8 cellular contexts compared by ENCODE assay signal in genomic region chrX:111244238-111244750, GRCh38. TPM values are rescaled to one million over a fixed set of nuclear protein-coding genes. Genes with fewer than 3 reads are reported as not detected.
DNase-seq lines count a peak whose midpoint lies in the region; ATAC-seq, FAIRE-seq and TF ChIP-seq lines count a peak whose summit lies in the region.

No MANE protein-coding gene starts in this region.

- no peaks in the 10 kb centered on the region for H3K9me3 ChIP-seq in kidney (ENCODE audit: control insufficient read depth in 1 of 2, low read length in 2 of 2)
- H3K9me3 ChIP-seq in naive thymus-derived CD4-positive, alpha-beta T cell (ENCODE audit: control insufficient read depth in 2 of 3, low read length in 3 of 3): no peaks in the 10 kb centered on the region

- H3K4me1 Mint-ChIP-seq in naive thymus-derived CD4-positive, alpha-beta T cell: no peaks in the 10 kb centered on the region

- H3K4me3 ChIP-seq in kidney (ENCODE audit: low read length in 2 of 2): no peak overlapping the region
- no peak overlapping the region for H3K4me3 ChIP-seq in naive thymus-derived CD4-positive, alpha-beta T cell (ENCODE audit: low read length)

- no peaks in the 10 kb centered on the region for H3K36me3 Mint-ChIP-seq in naive thymus-derived CD4-positive, alpha-beta T cell

- no peak overlapping the region for H3K4me3 Mint-ChIP-seq in naive thymus-derived CD4-positive, alpha-beta T cell

- no peak for FAIRE-seq in kidney (lab: Jason Lieb, UNC)

- ATAC-seq in GM19324 (IDR thresholded peaks at IDR 0.05; ENCODE audit: low FRiP score, unreplicated experiment): no peak
- ATAC-seq in naive thymus-derived CD4-positive, alpha-beta T cell: no peak

- no peak overlapping the region for H3K27ac Mint-ChIP-seq in naive thymus-derived CD4-positive, alpha-beta T cell

- intact Hi-C loops in kidney (cut with DNase I): no loop called here
- intact Hi-C loops in naive thymus-derived CD4-positive, alpha-beta T cell (cut with micrococcal nuclease): loop anchor here (1.0 to 10.0 kb wide), 4 partner anchors 145 to 792 kb away; no protein-coding TSS in a partner anchor

- H3K27me3 Mint-ChIP-seq in naive thymus-derived CD4-positive, alpha-beta T cell: peaks cover 0 to 2% (median 0%) of the 10 kb centered on the region in 5 donors

- TF ChIP-seq CTCF in AG09319 (IDR thresholded peaks at IDR 0.05; ENCODE audit: low read depth, low read length): peak; percentile 40
- TF ChIP-seq CTCF in kidney (IDR thresholded peaks at IDR 0.05; ENCODE audit: borderline replicate concordance, extremely low read depth, insufficient read depth): peak; percentile 23

- no peaks in the 10 kb centered on the region for H3K9me3 Mint-ChIP-seq in naive thymus-derived CD4-positive, alpha-beta T cell

- H3K9ac ChIP-seq in kidney (ENCODE audit: low read length in 2 of 2): no peak overlapping the region

- H3K27me3 ChIP-seq in naive thymus-derived CD4-positive, alpha-beta T cell (ENCODE audit: control insufficient read depth in 2 of 2, insufficient read depth in 2 of 2, low read length in 2 of 2): no peaks in the 10 kb centered on the region

- H3K27ac ChIP-seq in kidney (ENCODE audit: low read depth in 2 of 2, low read length in 2 of 2): no peak overlapping the region
- no peak overlapping the region for H3K27ac ChIP-seq in naive thymus-derived CD4-positive, alpha-beta T cell (ENCODE audit: low read depth, low read length)

- DNase-seq in AG09319 (ENCODE audit: extremely low read depth, low read depth) (peak; percentile 0), HCEC 1CT (peak; percentile 1), SK-N-DZ (ENCODE audit: low spot score) (peak; percentile 17), kidney (no peak), HK-2 (ENCODE audit: unreplicated experiment) (no peak)
- DNase-seq in naive thymus-derived CD4-positive, alpha-beta T cell: no peak
- no peak for DNase-seq in activated CD4-positive, alpha-beta T cell treated with anti-CD3 and anti-CD28 coated beads, Interleukin-2, amount 50 U/mL, for 48 hours

- no peaks in the 10 kb centered on the region for H3K36me3 ChIP-seq in kidney (ENCODE audit: control insufficient read depth in 1 of 2, insufficient read depth in 2 of 2, low read length in 2 of 2)
- H3K36me3 ChIP-seq in naive thymus-derived CD4-positive, alpha-beta T cell (ENCODE audit: control insufficient read depth in 2 of 3, insufficient read depth in 3 of 3, low read length in 3 of 3): no peaks in the 10 kb centered on the region

- H3K4me1 ChIP-seq in kidney (ENCODE audit: control insufficient read depth in 1 of 2, insufficient read depth in 1 of 2, low read depth in 1 of 2, low read length in 2 of 2): no peaks in the 10 kb centered on the region
- no peaks in the 10 kb centered on the region for H3K4me1 ChIP-seq in naive thymus-derived CD4-positive, alpha-beta T cell (ENCODE audit: control insufficient read depth in 2 of 2, insufficient read depth in 2 of 2, low read length in 2 of 2)

- CTCF ChIA-PET in naive thymus-derived CD4-positive, alpha-beta T cell (lab: Charles Lee): no interaction called here

- POLR2A ChIA-PET in naive thymus-derived CD4-positive, alpha-beta T cell (lab: Charles Lee): no interaction called here

RNA-seq across cellular contexts. Expression of gene CAPN6, which starts 26.0 kb away (rescaled TPM):
- polyA plus RNA-seq in SK-N-DZ (2014; cell fraction: cytosol; rRNA removed): 0.35 TPM in 2 replicates
- polyA plus RNA-seq in SK-N-DZ (2014; cell fraction: nucleus; rRNA removed): 0.53 and 0.98 TPM in 2 replicates
- 25.0 TPM for total RNA-seq in kidney
- 5.5 TPM for polyA plus RNA-seq in kidney (ENCODE audit: insufficient read depth, low read depth, low replicate concordance)
- not detected for total RNA-seq in naive thymus-derived CD4-positive, alpha-beta T cell
- not detected for polyA plus RNA-seq in naive thymus-derived CD4-positive, alpha-beta T cell

Comparison
In these comparisons a context has a peak if more than half of its experiments do, and no peak if none do; other contexts are left out.
1. DNase-seq: peak in AG09319 (single experiment), HCEC 1CT (single experiment) and SK-N-DZ (single experiment); none in kidney (single experiment), HK-2 (single experiment), naive thymus-derived CD4-positive, alpha-beta T cell (0 of 9) and activated CD4-positive, alpha-beta T cell treated with anti-CD3 and anti-CD28 coated beads, Interleukin-2, amount 50 U/mL, for 48 hours (0 of 2).
2. RNA of gene CAPN6, which starts 26.0 kb away (total RNA-seq): 25.0 TPM in kidney (single experiment); not detected in naive thymus-derived CD4-positive, alpha-beta T cell; every median in the first group is over 10 times any median in the second.